In the genomic region with DNA sequence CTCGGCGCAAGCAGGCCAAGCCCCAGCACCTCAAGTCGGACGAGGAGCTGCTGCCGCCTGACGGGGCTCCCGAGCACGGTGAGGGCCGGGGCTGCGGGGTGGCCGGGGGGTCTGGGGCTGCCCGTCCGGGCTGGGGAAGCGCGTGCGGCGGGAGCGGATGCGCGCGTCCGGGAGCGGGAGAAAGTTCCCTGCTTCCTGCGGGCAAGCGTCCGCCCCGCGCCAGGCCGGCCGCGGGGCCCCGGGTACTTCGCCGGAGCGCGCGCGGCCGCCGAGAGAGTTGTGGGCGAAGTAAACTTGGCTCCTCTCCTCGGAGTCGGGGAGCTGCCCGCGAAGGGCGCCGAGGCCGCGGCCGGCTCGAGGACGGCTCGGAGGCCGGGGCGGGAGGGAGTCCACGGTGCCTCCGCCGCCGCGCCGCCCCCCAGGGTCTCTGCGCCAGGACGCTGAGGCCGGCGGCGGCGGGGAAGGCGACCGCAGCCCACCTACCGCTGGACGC, we compare ENCODE assay signal across 19 cellular contexts. TPM values are rescaled to one million over a fixed set of nuclear protein-coding genes. Genes with fewer than 3 reads are reported as not detected.
DNase-seq lines count a peak whose midpoint lies in the region; ATAC-seq, FAIRE-seq and TF ChIP-seq lines count a peak whose summit lies in the region.
"Had no signal": no experiment of that assay in that cellular context is flagged by ENCODE, and none has a peak within 500 bp of the region (broad histone marks: within the 10 kb centered on the region; RNA-seq: fewer than 3 reads in every experiment).

No MANE protein-coding gene starts in this region.

- H3K4me1 ChIP-seq in HUES64 (ENCODE audit: insufficient read depth, low read length) (peaks cover 48% of the 10 kb centered on the region), hepatocyte (ENCODE audit: insufficient read depth) (peaks cover 5% of the 10 kb centered on the region), trophoblast cell (ENCODE audit: control insufficient read depth in 1 of 2, insufficient read depth in 2 of 2, low read length in 2 of 2) (peaks cover 0 to 25% of the 10 kb centered on the region in 2 experiments)

- H3K27me3 Mint-ChIP-seq in activated CD4-positive, alpha-beta T cell treated with anti-CD3 and anti-CD28 coated beads, Interleukin-2, amount 10 ng/mL, durations not matched to agents 7 days and 5 days, result peaks cover 69% of the 10 kb centered on the region

- H2AK5ac ChIP-seq in trophoblast cell (ENCODE audit: low read length), result no peak overlapping the region

- no peak for FAIRE-seq in GM19239 (lab: Jason Lieb, UNC)
- FAIRE-seq: GM12878 had no signal

- H4K91ac ChIP-seq in trophoblast cell (ENCODE audit: low read depth, low read length), result no peak overlapping the region

- H2BK120ac ChIP-seq in trophoblast cell (ENCODE audit: insufficient read depth, low read length, poor library complexity), result no peak overlapping the region

- under 1% methylated on average over 71 of the region's 71 CpGs for WGBS in HUES64
- under 1% methylated on average over 45 of the region's 71 CpGs for WGBS in hepatocyte (ENCODE audit: low lambda C conversion rate, missing lambda C conversion rate)
- WGBS in trophoblast cell (ENCODE audit: extremely low coverage, insufficient coverage, insufficient read length), result no CpG with 5 or more reads among the region's 71 CpGs

- H2AFZ ChIP-seq in hepatocyte, result no peak overlapping the region
- no peak overlapping the region for H2AFZ ChIP-seq in trophoblast cell (ENCODE audit: insufficient read depth, low read length, poor library complexity)

- H3K36me3 ChIP-seq in HUES64 (ENCODE audit: insufficient read depth, low read length) (no peaks in the 10 kb centered on the region), hepatocyte (replicated peaks; ENCODE audit: insufficient read depth, low read depth) (no peaks in the 10 kb centered on the region), trophoblast cell (ENCODE audit: control insufficient read depth in 1 of 2, insufficient read depth in 2 of 2, low read length in 2 of 2) (no peaks in the 10 kb centered on the region)
- H3K36me3 ChIP-seq: ovary, Peyer's patch had no signal

- CTCF ChIA-PET in activated CD4-positive, alpha-beta T cell treated with anti-CD3 and anti-CD28 coated beads, Interleukin-2, amount 10 ng/mL, durations not matched to agents 7 days and 5 days (lab: Charles Lee), result no interaction called here

- no peak for ATAC-seq in HG03442 (IDR thresholded peaks at IDR 0.05; ENCODE audit: unreplicated experiment)
- ATAC-seq: GM12878 had no signal

- H3K27me3 ChIP-seq in HUES64 (ENCODE audit: insufficient read depth, low read length) (peaks cover 66% of the 10 kb centered on the region), hepatocyte (peaks cover 85% of the 10 kb centered on the region), trophoblast cell (ENCODE audit: insufficient read depth, low read length) (peaks cover 50% of the 10 kb centered on the region)

- H3K4me2 ChIP-seq in hepatocyte (peak overlapping the region; percentile 80), trophoblast cell (ENCODE audit: low read length) (peak overlapping the region; percentile 70)

- peaks cover 7% of the 10 kb centered on the region for H3K36me3 Mint-ChIP-seq in activated CD4-positive, alpha-beta T cell treated with anti-CD3 and anti-CD28 coated beads, Interleukin-2, amount 10 ng/mL, durations not matched to agents 7 days and 5 days (ENCODE audit: low read depth)
- H3K36me3 Mint-ChIP-seq: memory B cell, type B pancreatic cell had no signal

- H3K23ac ChIP-seq in trophoblast cell (ENCODE audit: low read length), result no peak overlapping the region

- H4K8ac ChIP-seq in trophoblast cell (ENCODE audit: low read depth, low read length), result peak overlapping the region; percentile 22

- POLR2A ChIA-PET in activated CD4-positive, alpha-beta T cell treated with anti-CD3 and anti-CD28 coated beads, Interleukin-2, amount 10 ng/mL, durations not matched to agents 7 days and 5 days (lab: Charles Lee), result no interaction called here

- H3K9ac ChIP-seq in HUES64 (ENCODE audit: low read depth, low read length) (peak overlapping the region; percentile 83), trophoblast cell (ENCODE audit: low read length) (peak overlapping the region; percentile 8)

- H3K14ac ChIP-seq in trophoblast cell (ENCODE audit: low read length), result no peak overlapping the region

- H3K9me3 Mint-ChIP-seq in activated CD4-positive, alpha-beta T cell treated with anti-CD3 and anti-CD28 coated beads, Interleukin-2, amount 10 ng/mL, durations not matched to agents 7 days and 5 days, result peaks cover 5% of the 10 kb centered on the region
- H3K9me3 Mint-ChIP-seq: type B pancreatic cell had no signal

- TF ChIP-seq CTCF in hepatocyte (IDR thresholded peaks at IDR 0.05; ENCODE audit: poor library complexity), result no peak

- no peak overlapping the region for H2BK12ac ChIP-seq in trophoblast cell (ENCODE audit: low read length)

- H2BK5ac ChIP-seq in trophoblast cell (ENCODE audit: low read depth, low read length, poor library complexity), result no peak overlapping the region

- H3K4me3 ChIP-seq in HUES64 (ENCODE audit: low read length) (peak overlapping the region; percentile 69), hepatocyte (no peak overlapping the region), trophoblast cell (ENCODE audit: low read depth, low read length) (peak overlapping the region; percentile 69)
- H3K4me3 ChIP-seq: GM12878, ovary, Peyer's patch had no signal

- DNase-seq in D341Med (ENCODE audit: low spot score), result peak; percentile 62
- DNase-seq in hepatocyte (ENCODE audit: low spot score), result no peak
- no peak for DNase-seq in trophoblast cell
- no peak for DNase-seq in NCI-H1694 treated with DMSO at 0.1 percent for 48 hours (lab: John Stamatoyannopoulos, UW)
- no peak for DNase-seq in activated CD4-positive, alpha-beta T cell treated with anti-CD3 and anti-CD28 coated beads, Interleukin-2, amount 10 ng/mL, durations not matched to agents 7 days and 5 days
- no peak for DNase-seq in GM19239 (ENCODE audit: insufficient read length, low spot score)
- DNase-seq: activated CD4-positive, alpha-beta T cell treated with anti-CD3 and anti-CD28 coated beads for 1 hour; EL; hippocampal formation; ovary had no signal

- no peak overlapping the region for H4K12ac ChIP-seq in trophoblast cell (ENCODE audit: low read depth, low read length)

- no peaks in the 10 kb centered on the region for H3K9me3 ChIP-seq in HUES64 (ENCODE audit: insufficient read depth, low read depth, low read length)
- H3K9me3 ChIP-seq in hepatocyte (ENCODE audit: low read depth), result no peaks in the 10 kb centered on the region
- no peaks in the 10 kb centered on the region for H3K9me3 ChIP-seq in trophoblast cell (ENCODE audit: insufficient read depth, low read depth, low read length)
- H3K9me3 ChIP-seq: Peyer's patch had no signal

- no peaks in the 10 kb centered on the region for H4K20me1 ChIP-seq in hepatocyte (ENCODE audit: insufficient read depth, poor library complexity, severe bottlenecking)

- no peak overlapping the region for H3K4ac ChIP-seq in trophoblast cell (ENCODE audit: low read depth, low read length)

- peak overlapping the region; percentile 96; the same call in 1 of the 2 replicates for H3K27ac ChIP-seq in HUES64 (ENCODE audit: low read depth, low read length)
- H3K27ac ChIP-seq in hepatocyte, result no peak overlapping the region
- H3K27ac ChIP-seq in trophoblast cell (ENCODE audit: low read depth, low read length), result no peak overlapping the region
- H3K27ac ChIP-seq: ovary, Peyer's patch had no signal

- no peak overlapping the region for H3K27ac Mint-ChIP-seq in activated CD4-positive, alpha-beta T cell treated with anti-CD3 and anti-CD28 coated beads, Interleukin-2, amount 10 ng/mL, durations not matched to agents 7 days and 5 days
- H3K27ac Mint-ChIP-seq: activated naive CD8-positive, alpha-beta T cell; memory B cell; T-helper 1 cell treated with Interleukin-12 subunit alpha and Interleukin-12 subunit beta and Interleukin-4 antibody, amounts not matched to agents 30 μg/mL and 1 μg/mL, for 36 hours; type B pancreatic cell had no signal

- H3K4me3 Mint-ChIP-seq in activated CD4-positive, alpha-beta T cell treated with anti-CD3 and anti-CD28 coated beads, Interleukin-2, amount 10 ng/mL, durations not matched to agents 7 days and 5 days, result no peak overlapping the region
- H3K4me3 Mint-ChIP-seq: activated naive CD8-positive, alpha-beta T cell; memory B cell; T-helper 1 cell treated with Interleukin-12 subunit alpha and Interleukin-12 subunit beta and Interleukin-4 antibody, amounts not matched to agents 30 μg/mL and 1 μg/mL, for 36 hours had no signal

- H3K18ac ChIP-seq in trophoblast cell (ENCODE audit: low read length), result no peak overlapping the region

- H3K79me2 ChIP-seq in hepatocyte (no peaks in the 10 kb centered on the region), trophoblast cell (ENCODE audit: control insufficient read depth, insufficient read depth, low read length, poor library complexity) (no peaks in the 10 kb centered on the region)

- no peaks in the 10 kb centered on the region for H3K9me2 ChIP-seq in hepatocyte (replicated peaks; ENCODE audit: insufficient read depth)

- peaks cover 11% of the 10 kb centered on the region for H3K4me1 Mint-ChIP-seq in activated CD4-positive, alpha-beta T cell treated with anti-CD3 and anti-CD28 coated beads, Interleukin-2, amount 10 ng/mL, durations not matched to agents 7 days and 5 days

- peaks cover 6% of the 10 kb centered on the region for H3K79me1 ChIP-seq in trophoblast cell (ENCODE audit: low read length)

RNA-seq across cellular contexts. Expression of gene SALL3, which starts 0.7 kb away (rescaled TPM):
- polyA plus RNA-seq in HUES64 (2013, experiment 1 of 2), result 29.2 TPM
- polyA plus RNA-seq in HUES64 (2013, experiment 2 of 2), result 25.1 TPM
- 0.30 and 0.48 TPM in 2 replicates for total RNA-seq in hepatocyte
- polyA plus RNA-seq in hepatocyte, result 0.54 and 1.1 TPM in 2 replicates
- polyA plus RNA-seq in trophoblast cell (2013), result 1.4 and 1.6 TPM in 2 replicates
- total RNA-seq in activated CD4-positive, alpha-beta T cell treated with anti-CD3 and anti-CD28 coated beads, Interleukin-2, amount 10 ng/mL, durations not matched to agents 7 days and 5 days, result not detected
- total RNA-seq: Peyer's patch had no signal
- polyA plus RNA-seq: BJ had no signal
